ENCODE assay signal across 8 cellular contexts in the genomic region with DNA sequence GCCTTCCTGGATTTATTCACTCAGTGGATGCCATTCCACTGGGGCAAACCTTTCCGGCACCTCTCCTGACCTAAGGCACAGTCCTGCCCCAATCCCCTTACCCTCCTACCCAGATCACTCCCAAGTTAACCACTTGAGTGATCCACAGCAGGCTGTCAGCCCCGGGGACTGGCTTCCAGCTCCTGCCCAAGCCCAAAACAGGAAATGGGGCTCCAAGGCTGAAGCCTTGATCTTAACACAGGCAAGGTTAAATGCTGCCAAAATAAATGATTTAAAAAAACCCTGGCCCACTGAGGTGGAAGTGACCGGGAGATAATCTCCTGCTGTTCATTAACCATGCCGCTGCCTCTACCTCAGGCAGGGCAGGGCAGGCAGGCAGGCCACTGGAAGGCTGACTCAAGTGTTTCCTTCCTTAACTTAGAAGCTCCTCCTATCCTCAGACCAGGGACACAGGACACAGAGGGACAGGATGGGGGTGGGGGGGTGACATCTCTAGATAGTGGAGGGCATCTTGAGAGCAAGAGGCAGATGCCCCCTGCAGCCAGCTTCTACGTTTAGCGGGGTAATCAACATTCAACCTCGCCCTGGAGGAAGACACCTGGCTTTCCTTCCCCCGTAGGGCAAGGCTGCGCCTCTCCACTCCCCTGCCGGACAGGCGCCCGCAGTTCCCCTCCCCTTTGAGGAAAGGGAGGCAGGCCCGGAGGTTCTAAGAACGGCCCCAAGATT. TPM values are rescaled to one million over a fixed set of nuclear protein-coding genes. Genes with fewer than 3 reads are reported as not detected.
DNase-seq lines count a peak whose midpoint lies in the region; ATAC-seq, FAIRE-seq and TF ChIP-seq lines count a peak whose summit lies in the region.

No MANE protein-coding gene starts in this region.

- H3K23ac ChIP-seq in H1 (ENCODE audit: insufficient read length): no peak overlapping the region

- no peak for TF ChIP-seq EP300 in H1 (IDR thresholded peaks at IDR 0.05; ENCODE audit: borderline replicate concordance in 1 of 2, low read depth in 2 of 2, low read length in 2 of 2)

- 0 out of 2 replicates have a peak overlapping the region, but pooled peaks have one; percentile 49 for H2BK15ac ChIP-seq in H1 (ENCODE audit: low read length)

- H3K4me3 Mint-ChIP-seq in T-helper 2 cell treated with Interferon-gamma antibody and Interleukin-4, amounts not matched to agents 5 μg/mL and 100 μg/mL, for 36 hours: peak overlapping the region; percentile 82

- H4K20me1 ChIP-seq in H1 (replicated peaks in 1 of 2; ENCODE audit: control insufficient read depth in 1 of 2, insufficient read depth in 2 of 2, low read length in 2 of 2): peaks cover 2 to 6% of the 10 kb centered on the region in 2 experiments

- H3K4me1 ChIP-seq in H1 (replicated peaks in 1 of 4; ENCODE audit: control insufficient read depth in 3 of 4, insufficient read depth in 4 of 4, low read length in 3 of 4) (peaks cover 10 to 14% (median 12%) of the 10 kb centered on the region in 4 experiments; a peak in 6 of 7 replicates), mucosa of descending colon (ENCODE audit: low read depth) (peaks cover 17% of the 10 kb centered on the region), vagina (peaks cover 54% of the 10 kb centered on the region)

- peak overlapping the region; percentile 84; the same call in 1 of the 2 replicates for H2BK12ac ChIP-seq in H1 (ENCODE audit: low read depth, low read length)

- TF ChIP-seq POLR2A in H1 (IDR thresholded peaks at IDR 0.05; ENCODE audit: control extremely low read depth in 1 of 2, low read depth in 2 of 2, low read length in 2 of 2) (no peak), vagina (IDR thresholded peaks at IDR 0.05) (no peak)

- H3K27me3 Mint-ChIP-seq in T-helper 2 cell treated with Interferon-gamma antibody and Interleukin-4, amounts not matched to agents 5 μg/mL and 100 μg/mL, for 36 hours (ENCODE audit: low read depth): peaks cover 19% of the 10 kb centered on the region

- H3K9me3 ChIP-seq in H1 (ENCODE audit: insufficient read depth in 2 of 2, low read depth in 1 of 2, low read length in 1 of 2): peaks cover 0 to 5% of the 10 kb centered on the region in 2 experiments; a peak in 1 of 4 replicates
- no peaks in the 10 kb centered on the region for H3K9me3 ChIP-seq in mucosa of descending colon
- no peaks in the 10 kb centered on the region for H3K9me3 ChIP-seq in vagina

- no peak; a peak in 1 of 4 replicates for TF ChIP-seq RAD21 in H1 (IDR thresholded peaks at IDR 0.05 in 1 of 2, conservative IDR thresholded peaks at IDR 0.05 in 1 of 2; ENCODE audit: low read depth in 2 of 2, low read length in 2 of 2)

- ATAC-seq in mucosa of descending colon: peak; percentile 72

- no peak for TF ChIP-seq CTCF in H1 (IDR thresholded peaks at IDR 0.05; ENCODE audit: control extremely low read depth in 1 of 3, insufficient read depth in 1 of 3, low read depth in 1 of 3, low read length in 3 of 3)
- TF ChIP-seq CTCF in mucosa of descending colon (IDR thresholded peaks at IDR 0.05): no peak
- no peak for TF ChIP-seq CTCF in vagina (IDR thresholded peaks at IDR 0.05)
- no peak for TF ChIP-seq CTCF in GM10248 (IDR thresholded peaks at IDR 0.05; ENCODE audit: control extremely low read depth, extremely low read depth, low read depth, missing control alignments)

- WGBS in H1 (ENCODE audit: extremely low coverage in 1 of 2, insufficient coverage in 1 of 2, insufficient read length in 1 of 2, insufficient replicate concordance in 2 of 2, low coverage in 1 of 2, low lambda C conversion rate in 2 of 2, missing lambda C conversion rate in 1 of 2), 2 experiments: 8% methylated on average over 14 of the region's 14 CpGs; no CpG with 5 or more reads in 1 of the 2 experiments

- H2BK120ac ChIP-seq in H1 (replicated peaks; ENCODE audit: low read depth, low read length): no peak overlapping the region

- intact Hi-C loops in mucosa of descending colon (cut with DNase I, micrococcal nuclease) (no loop called here), vagina (cut with DNase I) (loop anchor here (5.0 kb wide), 1 partner anchor 39 kb away; the partner anchor contains the start of gene SFXN5)

- CTCF ChIA-PET in H1 (lab: Charles Lee; ENCODE audit: partially characterized antibody) (interaction anchor here (0.9 to 7.5 kb wide), 14 partner anchors 9 to 1174 kb away, joined by 3 to 63 read pairs (median 4); no protein-coding TSS in a partner anchor), GM10248 (lab: Yijun Ruan, JAX) (interaction anchor here (0.8 to 2.6 kb wide), 5 partner anchors 16 to 178 kb away, joined by 3 to 11 read pairs (median 4); no protein-coding TSS in a partner anchor)

- no peaks in the 10 kb centered on the region for H3K9me3 Mint-ChIP-seq in T-helper 2 cell treated with Interferon-gamma antibody and Interleukin-4, amounts not matched to agents 5 μg/mL and 100 μg/mL, for 36 hours

- H3K27ac ChIP-seq in H1 (ENCODE audit: low read depth, low read length) (no peak overlapping the region), vagina (peak overlapping the region; percentile 97)

- H3K14ac ChIP-seq in H1 (ENCODE audit: insufficient read length): no peak overlapping the region

- DNase-seq in activated naive CD4-positive, alpha-beta T cell treated with Interleukin-2 at 50 U/mL for 16 hours: peak; percentile 2
- no peak for DNase-seq in activated naive CD4-positive, alpha-beta T cell treated with anti-CD3 and anti-CD28 coated beads, Interleukin-2, amount 50 U/mL, for 16 hours
- DNase-seq in T-helper 2 cell treated with Interferon-gamma antibody and Interleukin-4, amounts not matched to agents 5 μg/mL and 100 μg/mL, for 36 hours (ENCODE audit: low spot score): no peak
- peak in 1 of 2 experiments; percentile 72 for DNase-seq in H1 (ENCODE audit: low read depth in 1 of 2, low spot score in 2 of 2)
- peak; percentile 56 to 66 (median 65) for DNase-seq in mucosa of descending colon
- no peak for DNase-seq in vagina (ENCODE audit: extremely low spot score in 2 of 2)
- DNase-seq in GM10248 (ENCODE audit: extremely low spot score): no peak
- DNase-seq in OCI-M1 (lab: John Stamatoyannopoulos, UW): no peak

- H3K27ac Mint-ChIP-seq in T-helper 2 cell treated with Interferon-gamma antibody and Interleukin-4, amounts not matched to agents 5 μg/mL and 100 μg/mL, for 36 hours: peak overlapping the region; percentile 74

- H3K36me3 ChIP-seq in H1 (ENCODE audit: control insufficient read depth in 2 of 4, insufficient read depth in 4 of 4, low read length in 3 of 4) (no peaks in the 10 kb centered on the region), mucosa of descending colon (ENCODE audit: low read depth) (no peaks in the 10 kb centered on the region), vagina (no peaks in the 10 kb centered on the region)

- no peak overlapping the region for H4K91ac ChIP-seq in H1 (replicated peaks; ENCODE audit: insufficient read length, low read length)

- peak overlapping the region; percentile 80 to 95 for H3K4me2 ChIP-seq in H1 (ENCODE audit: insufficient read depth in 1 of 2, low read depth in 2 of 2, low read length in 2 of 2)

- H4K8ac ChIP-seq in H1 (ENCODE audit: extremely low read depth, insufficient read depth, low read length): no peak overlapping the region

- peak overlapping the region; percentile 78 for H3K18ac ChIP-seq in H1 (ENCODE audit: extremely low read depth, low read length)

- H3K23me2 ChIP-seq in H1 (ENCODE audit: low read depth, low read length): peaks cover 15% of the 10 kb centered on the region

- H2BK5ac ChIP-seq in H1 (ENCODE audit: low read depth, low read length): no peak overlapping the region; the same call in 1 of the 2 replicates

- H2AK5ac ChIP-seq in H1 (ENCODE audit: low read depth, low read length): no peak overlapping the region

- FAIRE-seq in H1 (lab: Jason Lieb, UNC): no peak

- peaks cover 0 to 15% of the 10 kb centered on the region in 2 experiments; a peak in 2 of 4 replicates for H3K79me2 ChIP-seq in H1 (ENCODE audit: control insufficient read depth in 1 of 2, insufficient read depth in 2 of 2, low read length in 2 of 2)

- no peak overlapping the region for H4K5ac ChIP-seq in H1 (ENCODE audit: insufficient read length, low read depth, low read length)

- peak overlapping the region; percentile 3; the same call in 1 of the 2 replicates for H2BK20ac ChIP-seq in H1 (ENCODE audit: low read length)

- peak overlapping the region in 1 of 4 experiments; percentile 13; a peak in 1 of 7 replicates for H3K9ac ChIP-seq in H1 (replicated peaks in 1 of 4; ENCODE audit: extremely low read depth in 1 of 4, low read depth in 3 of 4, low read length in 3 of 4)

- peaks cover 12% of the 10 kb centered on the region for H3K79me1 ChIP-seq in H1 (ENCODE audit: low read depth, low read length)

- no peak overlapping the region for H2AFZ ChIP-seq in H1 (ENCODE audit: low read length)

- H3K4me3 ChIP-seq in H1 (ENCODE audit: extremely low read depth in 1 of 4, insufficient read depth in 2 of 4, low read depth in 3 of 4, low read length in 4 of 4) (peak overlapping the region; percentile 58 to 73 (median 63)), mucosa of descending colon (peak overlapping the region; percentile 44), vagina (peak overlapping the region; percentile 91 to 100)

- H3K27me3 ChIP-seq in H1 (replicated peaks in 1 of 4; ENCODE audit: control insufficient read depth in 3 of 4, extremely low read depth in 1 of 4, insufficient read depth in 3 of 4, low read length in 3 of 4) (no peaks in the 10 kb centered on the region; a peak in 2 of 7 replicates), vagina (no peaks in the 10 kb centered on the region)

- no peak overlapping the region for H3K56ac ChIP-seq in H1 (replicated peaks; ENCODE audit: insufficient read length, low read depth, low read length)

- POLR2A ChIA-PET in H1 (lab: Charles Lee; ENCODE audit: partially characterized antibody): interaction anchor here (0.9 to 3.7 kb wide), 11 partner anchors 9 to 122 kb away, joined by 3 to 17 read pairs (median 8); partner anchors contain the start of genes CCT7 and SFXN5
- POLR2A ChIA-PET in GM10248 (lab: Yijun Ruan, JAX): no interaction called here

- no peaks in the 10 kb centered on the region for H3K36me3 Mint-ChIP-seq in T-helper 2 cell treated with Interferon-gamma antibody and Interleukin-4, amounts not matched to agents 5 μg/mL and 100 μg/mL, for 36 hours (ENCODE audit: low read depth)

- no peak overlapping the region for H3K4ac ChIP-seq in H1 (replicated peaks; ENCODE audit: insufficient read length, low read depth, low read length)

- peaks cover 26% of the 10 kb centered on the region for H3K4me1 Mint-ChIP-seq in T-helper 2 cell treated with Interferon-gamma antibody and Interleukin-4, amounts not matched to agents 5 μg/mL and 100 μg/mL, for 36 hours (ENCODE audit: low read depth)

RNA-seq across cellular contexts. Expression of gene RAB11FIP5, which starts 1.3 kb away (rescaled TPM):
- 13.5 and 17.0 TPM in 2 replicates for total RNA-seq in H1 (2021; fragmentation: NEBNext Ultra II Directional; extraction: Animal tissue kit (Norgen Biotek cat#: 25700))
- polyA plus RNA-seq in H1 (2011; rRNA removed): 6.3 and 9.0 TPM in 2 replicates
- 7.1 TPM for polyA plus RNA-seq in H1 (2011; cell fraction: cytosol; rRNA removed)
- polyA plus RNA-seq in H1 (2011; cell fraction: nucleus; rRNA removed): 11.7 TPM
- polyA plus RNA-seq in H1 (2012, experiment 1 of 2): 10.4 to 12.7 TPM (median 11.1 TPM) in 4 replicates
- 12.7 TPM for polyA plus RNA-seq in H1 (2012, experiment 2 of 2)
- 7.8 TPM for polyA plus RNA-seq in H1 (2013, experiment 1 of 2)
- polyA plus RNA-seq in H1 (2013, experiment 2 of 2): 7.9 TPM
- polyA minus RNA-seq in H1 (2011; rRNA and poly(A)+ RNA removed): 12.5 and 14.9 TPM in 2 replicates
- polyA minus RNA-seq in H1 (2011; cell fraction: cytosol; rRNA and poly(A)+ RNA removed): 4.8 TPM
- polyA minus RNA-seq in H1 (2011; cell fraction: nucleus; rRNA and poly(A)+ RNA removed): 8.9 TPM
- 10 to 100 TPM; 17.8 to 27.9 (median 18.3) TPM for total RNA-seq in mucosa of descending colon
- total RNA-seq in vagina: 33.1 TPM

RNA-seq across cellular contexts. Expression of gene SFXN5, which starts 40.0 kb away (rescaled TPM):
- total RNA-seq in H1 (2021; fragmentation: NEBNext Ultra II Directional; extraction: Animal tissue kit (Norgen Biotek cat#: 25700)): 29.3 and 29.4 TPM in 2 replicates
- polyA plus RNA-seq in H1 (2011; rRNA removed): 33.1 and 45.9 TPM in 2 replicates
- 27.8 TPM for polyA plus RNA-seq in H1 (2011; cell fraction: cytosol; rRNA removed)
- 87.1 TPM for polyA plus RNA-seq in H1 (2011; cell fraction: nucleus; rRNA removed)
- polyA plus RNA-seq in H1 (2012, experiment 1 of 2): 20.0 to 23.2 TPM (median 21.2 TPM) in 4 replicates
- 19.3 TPM for polyA plus RNA-seq in H1 (2012, experiment 2 of 2)
- 18.7 TPM for polyA plus RNA-seq in H1 (2013, experiment 1 of 2)
- polyA plus RNA-seq in H1 (2013, experiment 2 of 2): 20.6 TPM
- 53.5 and 60.7 TPM in 2 replicates for polyA minus RNA-seq in H1 (2011; rRNA and poly(A)+ RNA removed)
- 20.0 TPM for polyA minus RNA-seq in H1 (2011; cell fraction: cytosol; rRNA and poly(A)+ RNA removed)
- polyA minus RNA-seq in H1 (2011; cell fraction: nucleus; rRNA and poly(A)+ RNA removed): 39.1 TPM
- total RNA-seq in mucosa of descending colon: 10 to 100 TPM; 22.2 to 30.9 (median 27.5) TPM
- 9.8 TPM for total RNA-seq in vagina

Comparison
In these comparisons a context has a peak if more than half of its experiments do, and no peak if none do; other contexts are left out.
1. DNase-seq: peak in activated naive CD4-positive, alpha-beta T cell treated with Interleukin-2 at 50 U/mL for 16 hours (single experiment) and mucosa of descending colon (3 of 3); none in activated naive CD4-positive, alpha-beta T cell treated with anti-CD3 and anti-CD28 coated beads, Interleukin-2, amount 50 U/mL, for 16 hours (single experiment), T-helper 2 cell treated with Interferon-gamma antibody and Interleukin-4, amounts not matched to agents 5 μg/mL and 100 μg/mL, for 36 hours (single experiment), vagina (0 of 2), GM10248 (single experiment) and OCI-M1 (single experiment).
2. H3K4me3 ChIP-seq: peak in every context shown above with its lines; median percentile 96 in vagina; 63 in H1; 44 in mucosa of descending colon.